Comparison of ENCODE assay signal across 8 cellular contexts in the genomic region with DNA sequence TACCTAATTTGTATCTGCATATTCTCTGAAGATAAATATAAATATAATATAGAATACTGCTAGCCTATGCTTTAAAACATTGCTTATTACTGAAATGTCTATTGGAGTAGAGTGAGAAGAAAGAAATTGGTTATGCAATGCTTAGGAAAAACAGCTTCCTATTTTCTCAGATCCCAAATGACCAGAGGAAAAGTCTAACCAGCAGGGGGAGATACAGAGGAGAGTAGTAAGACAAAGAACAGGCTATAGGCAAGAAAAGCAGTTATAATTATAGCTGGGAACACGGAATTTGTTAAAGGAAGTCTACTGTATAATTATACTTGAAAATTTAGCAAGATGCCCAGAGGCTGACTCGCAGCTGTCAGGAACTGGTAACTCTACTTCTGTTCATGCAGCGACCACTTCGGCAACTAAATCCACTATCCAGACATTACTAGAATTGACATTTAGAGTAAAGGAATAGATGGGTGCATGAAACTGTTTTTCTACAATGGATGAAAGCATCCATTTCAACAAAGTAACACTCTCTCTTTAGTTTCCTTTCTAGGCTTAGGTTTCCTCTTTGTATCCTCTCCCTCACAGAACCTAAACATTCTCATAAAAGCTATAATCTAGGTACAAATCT.
A peak's percentile ranks its signal among the peaks of the same experiment; 100 is the strongest.
DNase-seq lines count a peak whose midpoint lies in the region; ATAC-seq, FAIRE-seq and TF ChIP-seq lines count a peak whose summit lies in the region.

No MANE protein-coding gene starts in this region.

- H3K27ac Mint-ChIP-seq in nephron = no peak overlapping the region

- H3K36me3 Mint-ChIP-seq in nephron (ENCODE audit: low read depth) = peaks cover 5% of the 10 kb centered on the region

- no peak overlapping the region for H3K4me3 Mint-ChIP-seq in nephron

- in situ Hi-C loops in KBM-7 (cut with MboI; ENCODE audit: low pct_unique_long_range_greater_than_20kb, low sequenced_read_pairs) = no loop called here

- TF ChIP-seq POLR2A in erythroblast (IDR thresholded peaks at IDR 0.05; ENCODE audit: low read length) = no peak

- TF ChIP-seq CTCF in nephron (IDR thresholded peaks at IDR 0.05; ENCODE audit: unreplicated experiment in 3 of 3) = peak; percentile 57 to 69 (median 65)

- DNase-seq in DMS153 treated with DMSO at 0.1 percent for 48 hours (lab: John Stamatoyannopoulos, UW; ENCODE audit: unreplicated experiment) (peak; percentile 2), KBM-7 (peak; percentile 79), RCC 7860 (ENCODE audit: low spot score) (no peak), erythroblast (lab: John Stamatoyannopoulos, UW) (peak; percentile 53 to 74)

- FAIRE-seq in RCC 7860 (lab: Jason Lieb, UNC) = peak; percentile 26

- H3K4me1 Mint-ChIP-seq in nephron = peaks cover 5% of the 10 kb centered on the region

- ATAC-seq in HG02759 (IDR thresholded peaks at IDR 0.05; ENCODE audit: unreplicated experiment) (no peak), HG02571 (IDR thresholded peaks at IDR 0.05; ENCODE audit: unreplicated experiment) (no peak), HG03460 (IDR thresholded peaks at IDR 0.05; ENCODE audit: unreplicated experiment) (no peak)

- H3K9me3 Mint-ChIP-seq in nephron = no peaks in the 10 kb centered on the region

- no peaks in the 10 kb centered on the region for H3K27me3 Mint-ChIP-seq in nephron (ENCODE audit: low read depth)
